Comparison of ENCODE assay signal across 18 cellular contexts in the genomic region with DNA sequence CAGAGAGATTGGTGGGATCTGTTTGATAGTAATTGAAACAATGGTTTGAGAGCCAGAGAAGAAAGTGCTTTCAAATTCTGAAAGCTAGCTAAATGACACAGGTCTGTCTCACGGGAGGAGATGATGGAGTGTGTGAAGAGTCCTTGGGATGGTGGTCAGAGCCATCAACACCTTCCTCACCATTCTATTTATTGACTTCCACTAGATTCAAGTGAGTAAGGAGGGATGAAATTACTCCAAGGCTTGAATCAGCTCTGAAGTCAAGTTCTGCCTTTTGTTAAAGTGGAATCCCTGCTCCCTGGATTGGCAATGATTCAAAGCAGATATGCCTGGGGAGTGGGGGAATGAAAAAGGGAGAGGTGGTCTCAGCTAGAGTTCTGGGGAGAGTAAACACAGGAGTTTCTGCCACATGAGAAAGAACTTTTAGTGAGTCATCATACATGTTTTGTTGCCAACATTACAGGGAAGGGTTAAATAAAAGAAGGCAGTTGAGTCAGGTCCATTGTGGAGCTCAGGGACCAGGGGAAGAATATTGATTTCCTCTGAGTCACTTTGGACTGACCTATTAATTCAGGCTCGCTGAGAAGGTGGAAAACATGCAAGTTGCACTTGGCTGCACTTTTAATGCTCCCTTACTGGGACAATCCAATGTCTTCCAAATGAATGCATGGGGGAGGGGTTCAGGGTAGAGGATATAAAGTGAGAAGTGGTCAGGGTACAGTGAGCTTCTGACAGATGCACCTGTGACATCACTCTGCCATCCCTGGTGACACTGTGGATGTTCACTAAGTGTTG.
"Had no signal": no experiment of that assay in that cellular context is flagged by ENCODE, and none has a peak within 500 bp of the region (broad histone marks: within the 10 kb centered on the region; RNA-seq: fewer than 3 reads in every experiment).

No MANE protein-coding gene starts in this region.

- H3K36me3 ChIP-seq: adrenal gland, brain microvascular endothelial cell, esophagus muscularis mucosa, spleen had no signal

- H3K9me3 ChIP-seq: adrenal gland, esophagus muscularis mucosa, psoas muscle had no signal

- H3K4me1 ChIP-seq: adrenal gland, esophagus muscularis mucosa, psoas muscle, spleen had no signal

- DNase-seq: activated CD4-positive, alpha-beta T cell treated with anti-CD3 and anti-CD28 coated beads for 1 hour; activated CD4-positive, alpha-beta T cell treated with anti-CD3 and anti-CD28 coated beads, Interleukin-2, amount 50 U/mL, for 4 hours; activated effector memory CD4-positive, alpha-beta T cell treated with Interleukin-2 at 50 U/mL for 16 hours; activated T-cell treated with anti-CD3 and anti-CD28 coated beads for 4 hours; adrenal gland; brain microvascular endothelial cell; foreskin melanocyte; immature natural killer cell; left cardiac atrium; psoas muscle; spleen; T-helper 1 cell; T1000 had no signal

- H3K27me3 ChIP-seq: brain microvascular endothelial cell had no signal

- ATAC-seq: left cardiac atrium, psoas muscle, sciatic nerve had no signal

- H3K4me3 ChIP-seq: adrenal gland, coronary artery, esophagus muscularis mucosa, lung, psoas muscle, spleen had no signal

- H3K27ac ChIP-seq: adrenal gland, brain microvascular endothelial cell, coronary artery, esophagus muscularis mucosa, psoas muscle, spleen, VCaP had no signal
